In genomic region chr13:24148414-24149305, GRCh38 we compare ENCODE assay signal across 9 cellular contexts. TPM values are rescaled to one million over a fixed set of nuclear protein-coding genes. Genes with fewer than 3 reads are reported as not detected.
DNase-seq lines count a peak whose midpoint lies in the region; ATAC-seq and TF ChIP-seq lines count a peak whose summit lies in the region.
"Had no signal": no experiment of that assay in that cellular context is flagged by ENCODE, and none has a peak within 500 bp of the region (broad histone marks: within the 10 kb centered on the region; RNA-seq: fewer than 3 reads in every experiment).

No MANE protein-coding gene starts in this region.

- H3K36me3 ChIP-seq in mucosa of descending colon (ENCODE audit: low read depth): no peaks in the 10 kb centered on the region

- intact Hi-C loops in mucosa of descending colon (cut with DNase I, micrococcal nuclease): no loop called here

- H3K9me3 ChIP-seq in mucosa of descending colon: no peaks in the 10 kb centered on the region

- H3K27me3 Mint-ChIP-seq in naive thymus-derived CD8-positive, alpha-beta T cell: peaks cover 0 to 4% (median 0%) of the 10 kb centered on the region in 5 donors
- peaks cover 15% of the 10 kb centered on the region for H3K27me3 Mint-ChIP-seq in activated CD4-positive, alpha-beta memory T cell treated with anti-CD3 and anti-CD28 coated beads, Interleukin-2, amount 10 ng/mL, durations not matched to agents 7 days and 5 days
- H3K27me3 Mint-ChIP-seq: activated naive CD8-positive, alpha-beta T cell had no signal

- peaks cover 0 to 17% (median 5%) of the 10 kb centered on the region in 4 donors for H3K4me1 Mint-ChIP-seq in naive thymus-derived CD8-positive, alpha-beta T cell
- H3K4me1 Mint-ChIP-seq in activated CD4-positive, alpha-beta memory T cell treated with anti-CD3 and anti-CD28 coated beads, Interleukin-2, amount 10 ng/mL, durations not matched to agents 7 days and 5 days: peaks cover 3% of the 10 kb centered on the region

- no peak overlapping the region for H3K4me3 ChIP-seq in LNCaP clone FGC (ENCODE audit: low read depth, low read length)
- no peak overlapping the region for H3K4me3 ChIP-seq in mucosa of descending colon

- H3K4me1 ChIP-seq in mucosa of descending colon (ENCODE audit: low read depth): peaks cover 26% of the 10 kb centered on the region

- POLR2A ChIA-PET in naive thymus-derived CD8-positive, alpha-beta T cell (lab: Charles Lee): no interaction called here
- POLR2A ChIA-PET in activated CD4-positive, alpha-beta memory T cell treated with anti-CD3 and anti-CD28 coated beads, Interleukin-2, amount 10 ng/mL, durations not matched to agents 7 days and 5 days (lab: Charles Lee): no interaction called here

- peak; percentile 93 for ATAC-seq in mucosa of descending colon
- no peak for ATAC-seq in naive thymus-derived CD8-positive, alpha-beta T cell

- no peak overlapping the region for H3K27ac Mint-ChIP-seq in naive thymus-derived CD8-positive, alpha-beta T cell
- H3K27ac Mint-ChIP-seq in activated CD4-positive, alpha-beta memory T cell treated with anti-CD3 and anti-CD28 coated beads, Interleukin-2, amount 10 ng/mL, durations not matched to agents 7 days and 5 days: no peak overlapping the region
- H3K27ac Mint-ChIP-seq: activated naive CD8-positive, alpha-beta T cell had no signal

- DNase-seq in AG08396 (ENCODE audit: low spot score) (peak; percentile 93), LNCaP clone FGC (ENCODE audit: low read depth) (peak; percentile 46), dermis blood vessel endothelial cell (peak; percentile 95), mucosa of descending colon (peak in 1 of 3 donors; percentile 40), NCI-H146 (lab: John Stamatoyannopoulos, UW) (no peak)
- DNase-seq in stimulated activated CD4-positive, alpha-beta T cell treated with anti-CD3 and anti-CD28 coated beads, Interleukin-2, amount 100 ng/mL, for 48 hours: no peak
- DNase-seq in naive thymus-derived CD8-positive, alpha-beta T cell: no peak
- DNase-seq in activated CD4-positive, alpha-beta memory T cell treated with anti-CD3 and anti-CD28 coated beads, Interleukin-2, amount 10 ng/mL, durations not matched to agents 7 days and 5 days: no peak

- CTCF ChIA-PET in activated CD4-positive, alpha-beta memory T cell treated with anti-CD3 and anti-CD28 coated beads, Interleukin-2, amount 10 ng/mL, durations not matched to agents 7 days and 5 days (lab: Charles Lee): no interaction called here

- H3K36me3 Mint-ChIP-seq in naive thymus-derived CD8-positive, alpha-beta T cell: no peaks in the 10 kb centered on the region
- no peaks in the 10 kb centered on the region for H3K36me3 Mint-ChIP-seq in activated CD4-positive, alpha-beta memory T cell treated with anti-CD3 and anti-CD28 coated beads, Interleukin-2, amount 10 ng/mL, durations not matched to agents 7 days and 5 days (ENCODE audit: low read depth)
- H3K36me3 Mint-ChIP-seq: activated naive CD8-positive, alpha-beta T cell had no signal

- H3K4me3 Mint-ChIP-seq in naive thymus-derived CD8-positive, alpha-beta T cell: no peak overlapping the region
- no peak overlapping the region for H3K4me3 Mint-ChIP-seq in activated CD4-positive, alpha-beta memory T cell treated with anti-CD3 and anti-CD28 coated beads, Interleukin-2, amount 10 ng/mL, durations not matched to agents 7 days and 5 days
- H3K4me3 Mint-ChIP-seq: activated naive CD8-positive, alpha-beta T cell had no signal

- H3K9me3 Mint-ChIP-seq in naive thymus-derived CD8-positive, alpha-beta T cell: no peaks in the 10 kb centered on the region
- H3K9me3 Mint-ChIP-seq in activated CD4-positive, alpha-beta memory T cell treated with anti-CD3 and anti-CD28 coated beads, Interleukin-2, amount 10 ng/mL, durations not matched to agents 7 days and 5 days: no peaks in the 10 kb centered on the region

- TF ChIP-seq CTCF in LNCaP clone FGC (IDR thresholded peaks at IDR 0.05; ENCODE audit: control insufficient read depth, extremely low read depth, insufficient read depth) (no peak), mucosa of descending colon (IDR thresholded peaks at IDR 0.05) (no peak)

RNA-seq across cellular contexts. Expression of gene SPATA13, which starts 11.9 kb away (rescaled TPM):
- total RNA-seq in dermis blood vessel endothelial cell (2.4 and 2.6 TPM in 2 replicates), mucosa of descending colon (10 to 100 TPM; 35.2 to 59.5 (median 35.6) TPM)
- 100 to 1,000 TPM; 120 to 121 TPM for total RNA-seq in naive thymus-derived CD8-positive, alpha-beta T cell
- polyA plus RNA-seq in naive thymus-derived CD8-positive, alpha-beta T cell: 10 to 100 TPM; 80.4 to 92.8 (median 84.8) TPM
- 10 to 100 TPM; 55.4 to 59.2 TPM for total RNA-seq in activated CD4-positive, alpha-beta memory T cell treated with anti-CD3 and anti-CD28 coated beads, Interleukin-2, amount 10 ng/mL, durations not matched to agents 7 days and 5 days

Comparison
In these comparisons a context has a peak if more than half of its experiments do, and no peak if none do; other contexts are left out.
1. DNase-seq: peak in AG08396 (single experiment), LNCaP clone FGC (single experiment) and dermis blood vessel endothelial cell (single experiment); none in stimulated activated CD4-positive, alpha-beta T cell treated with anti-CD3 and anti-CD28 coated beads, Interleukin-2, amount 100 ng/mL, for 48 hours (0 of 2), naive thymus-derived CD8-positive, alpha-beta T cell (0 of 10), activated CD4-positive, alpha-beta memory T cell treated with anti-CD3 and anti-CD28 coated beads, Interleukin-2, amount 10 ng/mL, durations not matched to agents 7 days and 5 days (single experiment) and NCI-H146 (single experiment).
2. RNA of gene SPATA13, which starts 11.9 kb away (total RNA-seq): 120 to 121 TPM in naive thymus-derived CD8-positive, alpha-beta T cell, 55.4 to 59.2 TPM in activated CD4-positive, alpha-beta memory T cell treated with anti-CD3 and anti-CD28 coated beads, Interleukin-2, amount 10 ng/mL, durations not matched to agents 7 days and 5 days and 35.2 to 59.5 TPM in mucosa of descending colon; 2.4 to 2.6 TPM in dermis blood vessel endothelial cell; every median in the first group is over 10 times any median in the second.